Comparison of ENCODE assay signal across 11 cellular contexts in genomic region chr6:132490024-132490423, GRCh38. TPM values are rescaled to one million over a fixed set of nuclear protein-coding genes. Genes with fewer than 3 reads are reported as not detected.
A peak's percentile ranks its signal among the peaks of the same experiment; 100 is the strongest.
DNase-seq lines count a peak whose midpoint lies in the region; ATAC-seq, FAIRE-seq and TF ChIP-seq lines count a peak whose summit lies in the region.
"Had no signal": no experiment of that assay in that cellular context is flagged by ENCODE, and none has a peak within 500 bp of the region (broad histone marks: within the 10 kb centered on the region; RNA-seq: fewer than 3 reads in every experiment).

No MANE protein-coding gene starts in this region.

- in situ Hi-C loops in GM13976 (cut with MboI; ENCODE audit: low sequenced_read_pairs, unreplicated experiment), result no loop called here

- no peak for FAIRE-seq in RCC 7860 (lab: Jason Lieb, UNC)

- DNase-seq in fibroblast of the aortic adventitia (ENCODE audit: low read depth) (peak; percentile 29), superior temporal gyrus (ENCODE audit: extremely low spot score) (peak; percentile 47), RCC 7860 (ENCODE audit: low spot score) (no peak), NCI-H226 (no peak), GM13976 (ENCODE audit: low spot score) (no peak)
- DNase-seq: brain microvascular endothelial cell, MV-4-11, WERI-Rb-1 had no signal

- TF ChIP-seq CTCF in fibroblast of the aortic adventitia (IDR thresholded peaks at IDR 0.05; ENCODE audit: insufficient read depth, low read length) (no peak), GM13976 (IDR thresholded peaks at IDR 0.05; ENCODE audit: borderline replicate concordance, control extremely low read depth, extremely low read depth, insufficient read depth, missing control alignments) (no peak)

- no peak overlapping the region for H3K4me3 ChIP-seq in fibroblast of the aortic adventitia (ENCODE audit: low read depth, low read length)

- ATAC-seq in GM19395 (IDR thresholded peaks at IDR 0.05; ENCODE audit: unreplicated experiment), result peak; percentile 40
- ATAC-seq in HG03095 (IDR thresholded peaks at IDR 0.05; ENCODE audit: unreplicated experiment), result peak; percentile 45

RNA-seq across cellular contexts. Expression of gene STX7, which starts 22.9 kb away (rescaled TPM):
- total RNA-seq in fibroblast of the aortic adventitia (ENCODE audit: low replicate concordance), result 21.9 and 49.7 TPM in 2 replicates

RNA-seq across cellular contexts. Expression of gene TAAR9, which starts 48.1 kb away (rescaled TPM):
- 0.09 TPM in 1 of 2 replicates, not detected in the other for total RNA-seq in fibroblast of the aortic adventitia (ENCODE audit: low replicate concordance)
- total RNA-seq: kidney epithelial cell had no signal

Comparison
In these comparisons a context has a peak if more than half of its experiments do, and no peak if none do; other contexts are left out.
1. DNase-seq: peak in fibroblast of the aortic adventitia (single experiment) and superior temporal gyrus (single experiment); none in RCC 7860 (single experiment), NCI-H226 (single experiment) and GM13976 (single experiment).